ENCODE assay signal across 3 cellular contexts in the genomic region with DNA sequence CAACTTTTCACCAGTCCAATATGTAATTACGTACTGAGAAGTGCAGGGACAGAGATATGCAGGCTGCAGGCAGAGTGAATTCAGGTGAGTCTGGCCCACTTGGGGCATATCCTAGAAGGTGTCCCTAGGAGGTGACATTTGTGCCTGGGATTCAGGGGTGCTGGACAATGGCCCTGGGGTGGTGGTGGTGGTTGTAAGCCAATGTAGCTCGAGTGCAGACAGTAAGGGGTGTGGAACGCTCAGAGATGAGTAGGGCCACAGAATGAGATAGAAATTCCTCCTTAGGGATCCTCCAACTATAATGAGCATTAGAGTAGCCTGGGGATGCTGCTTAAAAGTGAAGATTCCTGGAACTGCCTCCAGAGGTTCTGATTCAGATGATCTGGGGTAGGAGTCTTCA.
"Had no signal": no experiment of that assay in that cellular context is flagged by ENCODE, and none has a peak within 500 bp of the region (broad histone marks: within the 10 kb centered on the region; RNA-seq: fewer than 3 reads in every experiment).

No MANE protein-coding gene starts in this region.

- DNase-seq: IMR-90, KBM-7, KG1 had no signal
